In the genomic region with DNA sequence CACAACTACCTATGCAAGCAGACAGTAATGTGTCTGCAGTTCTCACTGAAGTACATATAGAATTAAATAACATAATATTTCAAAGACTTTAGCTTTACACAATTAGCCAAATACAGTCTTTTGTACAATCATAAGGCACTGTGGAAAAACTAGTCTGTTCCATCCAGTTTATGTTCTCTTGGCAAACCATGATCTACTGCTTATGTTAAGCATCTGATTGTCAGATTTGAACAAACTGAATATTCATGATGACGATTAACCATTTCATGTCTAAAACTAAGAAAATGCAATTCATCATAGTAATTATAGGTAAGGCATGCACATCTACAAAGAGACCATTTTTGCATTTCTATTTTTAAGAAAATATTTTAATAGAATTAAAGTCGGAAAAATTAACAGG, we compare ENCODE assay signal across 10 cellular contexts. TPM values are rescaled to one million over a fixed set of nuclear protein-coding genes. Genes with fewer than 3 reads are reported as not detected.
DNase-seq lines count a peak whose midpoint lies in the region; ATAC-seq and TF ChIP-seq lines count a peak whose summit lies in the region.
"Had no signal": no experiment of that assay in that cellular context is flagged by ENCODE, and none has a peak within 500 bp of the region (broad histone marks: within the 10 kb centered on the region; RNA-seq: fewer than 3 reads in every experiment).

No MANE protein-coding gene starts in this region.

- H3K9me3 ChIP-seq in left ventricle myocardium inferior (replicated peaks) (no peaks in the 10 kb centered on the region), upper lobe of right lung (no peaks in the 10 kb centered on the region), prostate gland (no peaks in the 10 kb centered on the region)
- H3K9me3 ChIP-seq: BLaER1 treated with 17β-estradiol and CSF1 and Interleukin-3, amounts not matched to agents 10 nM and 100 nM had no signal

- H3K27me3 ChIP-seq in left ventricle myocardium inferior (ENCODE audit: low read depth) (no peaks in the 10 kb centered on the region), upper lobe of right lung (no peaks in the 10 kb centered on the region), prostate gland (replicated peaks; ENCODE audit: insufficient read depth) (no peaks in the 10 kb centered on the region)
- H3K27me3 ChIP-seq: BLaER1 treated with 17β-estradiol and CSF1 and Interleukin-3, amounts not matched to agents 10 nM and 100 nM had no signal

- H3K4me3 ChIP-seq in left ventricle myocardium inferior (peak overlapping the region; percentile 64), upper lobe of right lung (peak overlapping the region; percentile 46), prostate gland (no peak overlapping the region)

- H3K27ac ChIP-seq in left ventricle myocardium inferior (replicated peaks) (no peak overlapping the region), upper lobe of right lung (no peak overlapping the region), prostate gland (no peak overlapping the region)

- H3K36me3 ChIP-seq in left ventricle myocardium inferior (no peaks in the 10 kb centered on the region), upper lobe of right lung (no peaks in the 10 kb centered on the region), prostate gland (no peaks in the 10 kb centered on the region)
- H3K36me3 ChIP-seq: BLaER1 treated with 17β-estradiol and CSF1 and Interleukin-3, amounts not matched to agents 10 nM and 100 nM had no signal

- intact Hi-C loops in left ventricle myocardium inferior (cut with micrococcal nuclease) (loop anchor here (5.0 kb wide), 1 partner anchor 216 kb away; no protein-coding TSS in a partner anchor), left cardiac atrium (cut with DNase I) (loop anchor here in 1 of 2 donors (2.0 to 5.0 kb wide), 2 partner anchors 121 to 171 kb away; no protein-coding TSS in a partner anchor), upper lobe of right lung (cut with DNase I) (no loop called here), prostate gland (cut with DNase I) (no loop called here)

- H3K4me1 ChIP-seq in left ventricle myocardium inferior: peaks cover 22% of the 10 kb centered on the region
- H3K4me1 ChIP-seq in upper lobe of right lung: no peaks in the 10 kb centered on the region
- no peaks in the 10 kb centered on the region for H3K4me1 ChIP-seq in prostate gland (replicated peaks)

- DNase-seq in left ventricle myocardium inferior: no peak
- no peak for DNase-seq in left cardiac atrium
- DNase-seq in astrocyte of the hippocampus (ENCODE audit: low read depth, low spot score): peak; percentile 20
- DNase-seq in inferior parietal cortex (ENCODE audit: extremely low spot score): peak; percentile 13
- DNase-seq in upper lobe of right lung: no peak
- no peak for DNase-seq in prostate gland (ENCODE audit: low spot score)
- no peak for DNase-seq in SKM-1 (lab: John Stamatoyannopoulos, UW; ENCODE audit: unreplicated experiment)
- DNase-seq: amniotic stem cell had no signal

- no peak for ATAC-seq in left cardiac atrium
- no peak for ATAC-seq in upper lobe of right lung
- no peak for ATAC-seq in GM19035 (IDR thresholded peaks at IDR 0.05; ENCODE audit: unreplicated experiment)

- no peak for TF ChIP-seq POLR2A in prostate gland (IDR thresholded peaks at IDR 0.05)

- 21% methylated on average over 2 of the region's 2 CpGs for WGBS in prostate gland

- TF ChIP-seq CTCF in left ventricle myocardium inferior (IDR thresholded peaks at IDR 0.05; ENCODE audit: borderline replicate concordance) (no peak), upper lobe of right lung (IDR thresholded peaks at IDR 0.05) (no peak), prostate gland (IDR thresholded peaks at IDR 0.05) (no peak)

RNA-seq across cellular contexts. Expression of gene SEMA3A, which starts 0.8 kb away (rescaled TPM):
- 1.9 TPM for total RNA-seq in left ventricle myocardium inferior
- 1 to 10 TPM; 6.8 to 8.8 TPM for total RNA-seq in left cardiac atrium
- 12.0 TPM for total RNA-seq in upper lobe of right lung
- total RNA-seq in prostate gland: 1 to 10 TPM; 1.6 to 1.9 TPM

Comparison
In these comparisons a context has a peak if more than half of its experiments do, and no peak if none do; other contexts are left out.
1. DNase-seq: peak in astrocyte of the hippocampus (single experiment) and inferior parietal cortex (single experiment); none in left ventricle myocardium inferior (single experiment), left cardiac atrium (single experiment), upper lobe of right lung (single experiment), prostate gland (single experiment) and SKM-1 (single experiment).
2. H3K4me3 ChIP-seq: peak in left ventricle myocardium inferior (single experiment) and upper lobe of right lung (single experiment); none in prostate gland (0 of 2).